In genomic region chr9:4663956-4664355, GRCh38 we compare ENCODE assay signal across 12 cellular contexts. TPM values are rescaled to one million over a fixed set of nuclear protein-coding genes. Genes with fewer than 3 reads are reported as not detected.
DNase-seq lines count a peak whose midpoint lies in the region; ATAC-seq, FAIRE-seq and TF ChIP-seq lines count a peak whose summit lies in the region.
"Had no signal": no experiment of that assay in that cellular context is flagged by ENCODE, and none has a peak within 500 bp of the region (broad histone marks: within the 10 kb centered on the region; RNA-seq: fewer than 3 reads in every experiment).

No MANE protein-coding gene starts in this region.

- no peak for ATAC-seq in omental fat pad (ENCODE audit: low FRiP score)
- ATAC-seq: Right ventricle myocardium inferior had no signal

- TF ChIP-seq CTCF in brain (conservative IDR thresholded peaks at IDR 0.05) (no peak), omental fat pad (IDR thresholded peaks at IDR 0.05) (no peak)

- peaks cover 36 to 42% (median 40%) of the 10 kb centered on the region in 10 experiments for H3K4me1 ChIP-seq in BLaER1 treated with 17β-estradiol and CSF1 and Interleukin-3, amounts not matched to agents 10 nM and 100 nM
- H3K4me1 ChIP-seq in HUES64 (ENCODE audit: insufficient read depth, low read length) = peaks cover 39% of the 10 kb centered on the region
- peaks cover 23% of the 10 kb centered on the region for H3K4me1 ChIP-seq in mucosa of stomach (ENCODE audit: control insufficient read depth, insufficient read depth, low read length)

- no peak for FAIRE-seq in HTR-8/SVneo (lab: Jason Lieb, UNC)
- FAIRE-seq: urothelium cell line had no signal

- peak overlapping the region in 2 of 11 experiments; percentile 39 to 89; a peak in 3 of 22 replicates for H3K27ac ChIP-seq in BLaER1 treated with 17β-estradiol and CSF1 and Interleukin-3, amounts not matched to agents 10 nM and 100 nM
- no peak overlapping the region for H3K27ac ChIP-seq in HUES64 (ENCODE audit: low read depth, low read length)

- H3K4me3 ChIP-seq in BLaER1 treated with 17β-estradiol and CSF1 and Interleukin-3, amounts not matched to agents 10 nM and 100 nM = peak overlapping the region in 1 of 10 experiments; percentile 31; a peak in 4 of 20 replicates
- H3K4me3 ChIP-seq in HUES64 (ENCODE audit: low read length) (peak overlapping the region; percentile 91), mucosa of stomach (ENCODE audit: low read length) (peak overlapping the region; percentile 26)

- no peaks in the 10 kb centered on the region for H3K27me3 ChIP-seq in BLaER1 treated with 17β-estradiol and CSF1 and Interleukin-3, amounts not matched to agents 10 nM and 100 nM
- H3K27me3 ChIP-seq in HUES64 (ENCODE audit: insufficient read depth, low read length) (peaks cover 8% of the 10 kb centered on the region; the same call in 1 of the 2 replicates), mucosa of stomach (ENCODE audit: control insufficient read depth, insufficient read depth, low read length) (no peaks in the 10 kb centered on the region)

- DNase-seq in NCI-H2081 (lab: John Stamatoyannopoulos, UW) (no peak), omental fat pad (ENCODE audit: low spot score) (no peak), HTR-8/SVneo (ENCODE audit: insufficient read length, low spot score) (no peak), T1000 (lab: John Stamatoyannopoulos, UW) (no peak)
- DNase-seq: activated effector memory CD4-positive, alpha-beta T cell treated with anti-CD3 and anti-CD28 coated beads, Interleukin-2, amount 50 U/mL, for 16 hours; NCI-H1417 treated with DMSO at 0.1 percent for 48 hours had no signal

- H3K9me3 ChIP-seq in BLaER1 treated with 17β-estradiol and CSF1 and Interleukin-3, amounts not matched to agents 10 nM and 100 nM (replicated peaks in 1 of 11) = no peaks in the 10 kb centered on the region
- H3K9me3 ChIP-seq in HUES64 (ENCODE audit: insufficient read depth, low read depth, low read length) (no peaks in the 10 kb centered on the region), mucosa of stomach (ENCODE audit: control insufficient read depth, low read length) (no peaks in the 10 kb centered on the region)

- H3K9me3 Mint-ChIP-seq in brain = peaks cover 0 to 7% (median 6%) of the 10 kb centered on the region in 5 experiments

- H3K4me1 Mint-ChIP-seq in brain = peaks cover 57% of the 10 kb centered on the region

- no peaks in the 10 kb centered on the region; a peak in 1 of 22 replicates for H4K20me1 ChIP-seq in BLaER1 treated with 17β-estradiol and CSF1 and Interleukin-3, amounts not matched to agents 10 nM and 100 nM

- no peaks in the 10 kb centered on the region; a peak in 1 of 22 replicates for H3K36me3 ChIP-seq in BLaER1 treated with 17β-estradiol and CSF1 and Interleukin-3, amounts not matched to agents 10 nM and 100 nM
- H3K36me3 ChIP-seq in HUES64 (ENCODE audit: insufficient read depth, low read length) (no peaks in the 10 kb centered on the region), mucosa of stomach (ENCODE audit: control insufficient read depth, insufficient read depth, low read length) (no peaks in the 10 kb centered on the region)

- 88% methylated on average over 3 of the region's 3 CpGs for WGBS in HUES64

- H3K27me3 Mint-ChIP-seq in brain = peaks cover 26% of the 10 kb centered on the region

- peak overlapping the region; percentile 86 to 93 (median 89) for H3K4me3 Mint-ChIP-seq in brain

- peak overlapping the region in 3 of 5 experiments; percentile 35 to 86 (median 49) for H3K27ac Mint-ChIP-seq in brain

- no peak overlapping the region for H3K9ac ChIP-seq in BLaER1 treated with 17β-estradiol and CSF1 and Interleukin-3, amounts not matched to agents 10 nM and 100 nM
- no peak overlapping the region for H3K9ac ChIP-seq in HUES64 (ENCODE audit: low read depth, low read length)
- H3K9ac ChIP-seq in mucosa of stomach (ENCODE audit: low read length) = peak overlapping the region; percentile 58

- H3K4me2 ChIP-seq in BLaER1 treated with 17β-estradiol and CSF1 and Interleukin-3, amounts not matched to agents 10 nM and 100 nM = peak overlapping the region; percentile 88 to 99 (median 95)

- no peaks in the 10 kb centered on the region for H3K36me3 Mint-ChIP-seq in brain

RNA-seq across cellular contexts. Expression of gene PLPP6, which starts 1.9 kb away (rescaled TPM):
- 9.4 TPM for polyA plus RNA-seq in HUES64 (2013, experiment 1 of 2)
- 8.9 TPM for polyA plus RNA-seq in HUES64 (2013, experiment 2 of 2)
- 6.8 TPM for polyA plus RNA-seq in brain (ENCODE audit: insufficient read depth, low read depth, low replicate concordance)
- total RNA-seq in omental fat pad = 1 to 10 TPM; 3.4 to 6.0 (median 5.3) TPM

RNA-seq across cellular contexts. Expression of gene SPATA6L, which starts 2.3 kb away (rescaled TPM):
- 0.55 TPM for polyA plus RNA-seq in HUES64 (2013, experiment 1 of 2)
- polyA plus RNA-seq in HUES64 (2013, experiment 2 of 2) = 0.70 TPM
- 1.0 TPM for polyA plus RNA-seq in brain (ENCODE audit: insufficient read depth, low read depth, low replicate concordance)
- total RNA-seq in omental fat pad = 1 to 10 TPM; 1.3 to 5.5 (median 2.6) TPM

RNA-seq across cellular contexts. Expression of gene CDC37L1, which starts 15.4 kb away (rescaled TPM):
- polyA plus RNA-seq in HUES64 (2013, experiment 1 of 2) = 13.8 TPM
- 14.5 TPM for polyA plus RNA-seq in HUES64 (2013, experiment 2 of 2)
- 7.1 TPM for polyA plus RNA-seq in brain (ENCODE audit: insufficient read depth, low read depth, low replicate concordance)
- total RNA-seq in omental fat pad = 10 to 100 TPM; 26.3 to 46.1 (median 31.2) TPM
